In genomic region chr2:84854835-84855234, GRCh38 we compare ENCODE assay signal across 22 cellular contexts. TPM values are rescaled to one million over a fixed set of nuclear protein-coding genes. Genes with fewer than 3 reads are reported as not detected.
DNase-seq lines count a peak whose midpoint lies in the region; ATAC-seq, FAIRE-seq and TF ChIP-seq lines count a peak whose summit lies in the region.
"Had no signal": no experiment of that assay in that cellular context is flagged by ENCODE, and none has a peak within 500 bp of the region (broad histone marks: within the 10 kb centered on the region; RNA-seq: fewer than 3 reads in every experiment).

No MANE protein-coding gene starts in this region.

- ATAC-seq in activated T-cell treated with anti-CD3 and anti-CD28 coated beads, Interleukin-2, amount 50 U/mL, for 72 hours (replicated peaks in 1 of 2) = no peak
- ATAC-seq in GM18505 (IDR thresholded peaks at IDR 0.05; ENCODE audit: unreplicated experiment) (no peak), Right ventricle myocardium inferior (no peak)
- ATAC-seq: left cardiac atrium had no signal

- H3K27ac Mint-ChIP-seq in activated CD4-positive, alpha-beta T cell treated with anti-CD3 and anti-CD28 coated beads, Interleukin-2, amount 10 ng/mL, durations not matched to agents 24 days and 14 days = peak overlapping the region; percentile 63
- peak overlapping the region in 7 of 8 donors; percentile 21 to 97 (median 47) for H3K27ac Mint-ChIP-seq in CD8-positive, alpha-beta memory T cell
- H3K27ac Mint-ChIP-seq in activated T-cell treated with anti-CD3 and anti-CD28 coated beads, Interleukin-2, amount 50 U/mL, for 72 hours = peak overlapping the region; percentile 82
- H3K27ac Mint-ChIP-seq: dendritic cell treated with granulocyte-macrophage colony-stimulating factor and Interleukin-4, amounts not matched to agents 40 ng/mL and 50 ng/mL, for 4 days had no signal

- WGBS in small intestine, 3 donors = 62 to 78% (median 71%) methylated on average over 4 of the region's 4 CpGs

- peaks cover 20% of the 10 kb centered on the region for H3K9me3 Mint-ChIP-seq in activated CD4-positive, alpha-beta T cell treated with anti-CD3 and anti-CD28 coated beads, Interleukin-2, amount 10 ng/mL, durations not matched to agents 24 days and 14 days
- H3K9me3 Mint-ChIP-seq in CD8-positive, alpha-beta memory T cell = peaks cover 2 to 6% (median 5%) of the 10 kb centered on the region in 5 donors
- H3K9me3 Mint-ChIP-seq in activated T-cell treated with anti-CD3 and anti-CD28 coated beads, Interleukin-2, amount 50 U/mL, for 72 hours = peaks cover 4 to 12% of the 10 kb centered on the region in 2 donors

- no peaks in the 10 kb centered on the region for H3K27me3 ChIP-seq in CD8-positive, alpha-beta memory T cell (ENCODE audit: insufficient read depth, low read length, poor library complexity, severe bottlenecking)
- H3K27me3 ChIP-seq in small intestine (ENCODE audit: control insufficient read depth in 2 of 2, insufficient read depth in 2 of 2, low read length in 2 of 2) = no peaks in the 10 kb centered on the region
- H3K27me3 ChIP-seq: BE2C, upper lobe of left lung had no signal

- H3K4me1 ChIP-seq in CD8-positive, alpha-beta memory T cell (ENCODE audit: insufficient read depth, low read length) = peaks cover 96% of the 10 kb centered on the region
- no peaks in the 10 kb centered on the region for H3K4me1 ChIP-seq in small intestine (ENCODE audit: control insufficient read depth in 2 of 2, insufficient read depth in 1 of 2, low read depth in 1 of 2, low read length in 1 of 2)
- H3K4me1 ChIP-seq: BE2C, upper lobe of left lung had no signal

- intact Hi-C loops in activated CD4-positive, alpha-beta T cell treated with anti-CD3 and anti-CD28 coated beads, Interleukin-2, amount 10 ng/mL, durations not matched to agents 24 days and 14 days (cut with micrococcal nuclease) = no loop called here
- intact Hi-C loops in Right ventricle myocardium inferior (cut with DNase I) = no loop called here

- no peaks in the 10 kb centered on the region for H3K9me3 ChIP-seq in CD8-positive, alpha-beta memory T cell (ENCODE audit: low read length)
- no peaks in the 10 kb centered on the region for H3K9me3 ChIP-seq in small intestine (ENCODE audit: control insufficient read depth, low read depth)
- H3K9me3 ChIP-seq: BE2C, upper lobe of left lung had no signal

- H3K4me3 ChIP-seq in CD8-positive, alpha-beta memory T cell (ENCODE audit: low read length) = peak overlapping the region; percentile 36
- H3K4me3 ChIP-seq in small intestine (ENCODE audit: low read depth in 1 of 2, low read length in 2 of 2) = no peak overlapping the region
- H3K4me3 ChIP-seq: GM23248, SK-N-MC, upper lobe of left lung had no signal

- H3K27me3 Mint-ChIP-seq in activated CD4-positive, alpha-beta T cell treated with anti-CD3 and anti-CD28 coated beads, Interleukin-2, amount 10 ng/mL, durations not matched to agents 24 days and 14 days = no peaks in the 10 kb centered on the region
- no peaks in the 10 kb centered on the region for H3K27me3 Mint-ChIP-seq in CD8-positive, alpha-beta memory T cell
- H3K27me3 Mint-ChIP-seq in activated T-cell treated with anti-CD3 and anti-CD28 coated beads, Interleukin-2, amount 50 U/mL, for 72 hours (ENCODE audit: low read depth) = no peaks in the 10 kb centered on the region

- peaks cover 84% of the 10 kb centered on the region for H3K4me1 Mint-ChIP-seq in activated CD4-positive, alpha-beta T cell treated with anti-CD3 and anti-CD28 coated beads, Interleukin-2, amount 10 ng/mL, durations not matched to agents 24 days and 14 days
- H3K4me1 Mint-ChIP-seq in CD8-positive, alpha-beta memory T cell = peaks cover 82 to 96% (median 95%) of the 10 kb centered on the region in 3 donors
- H3K4me1 Mint-ChIP-seq in activated T-cell treated with anti-CD3 and anti-CD28 coated beads, Interleukin-2, amount 50 U/mL, for 72 hours (ENCODE audit: low read depth) = peaks cover 86% of the 10 kb centered on the region

- FAIRE-seq in small intestine (lab: Jason Lieb, UNC) = no peak
- FAIRE-seq: endothelial cell of umbilical vein had no signal

- no peaks in the 10 kb centered on the region for H3K36me3 ChIP-seq in CD8-positive, alpha-beta memory T cell (ENCODE audit: insufficient read depth, low read length)
- H3K36me3 ChIP-seq in small intestine (ENCODE audit: control insufficient read depth in 2 of 2, insufficient read depth in 2 of 2, low read length in 2 of 2) = no peaks in the 10 kb centered on the region
- H3K36me3 ChIP-seq: BE2C, upper lobe of left lung had no signal

- CTCF ChIA-PET in CD8-positive, alpha-beta memory T cell (lab: Charles Lee) = interaction anchor here (1.0 to 2.0 kb wide), 2 partner anchors 8 to 71 kb away, joined by 3 to 7 read pairs; no protein-coding TSS in a partner anchor

- H3K4me3 Mint-ChIP-seq in activated CD4-positive, alpha-beta T cell treated with anti-CD3 and anti-CD28 coated beads, Interleukin-2, amount 10 ng/mL, durations not matched to agents 24 days and 14 days = peak overlapping the region; percentile 61
- H3K4me3 Mint-ChIP-seq in CD8-positive, alpha-beta memory T cell = peak overlapping the region in 5 of 7 donors; percentile 3 to 53 (median 33)
- peak overlapping the region; percentile 72 to 82 for H3K4me3 Mint-ChIP-seq in activated T-cell treated with anti-CD3 and anti-CD28 coated beads, Interleukin-2, amount 50 U/mL, for 72 hours
- H3K4me3 Mint-ChIP-seq: dendritic cell treated with granulocyte-macrophage colony-stimulating factor and Interleukin-4, amounts not matched to agents 40 ng/mL and 50 ng/mL, for 4 days had no signal

- no peak for TF ChIP-seq POLR2A in GM18505 (IDR thresholded peaks at IDR 0.05; ENCODE audit: borderline replicate concordance, extremely low read depth, insufficient read depth, insufficient read length)

- POLR2A ChIA-PET in CD8-positive, alpha-beta memory T cell (lab: Charles Lee) = no interaction called here

- no peak overlapping the region for H3K27ac ChIP-seq in CD8-positive, alpha-beta memory T cell (ENCODE audit: low read depth, low read length)
- H3K27ac ChIP-seq in small intestine (ENCODE audit: low read depth in 1 of 2, low read length in 1 of 2) = no peak overlapping the region
- H3K27ac ChIP-seq: GM23248, SK-N-MC, upper lobe of left lung had no signal

- H3K36me3 Mint-ChIP-seq in activated CD4-positive, alpha-beta T cell treated with anti-CD3 and anti-CD28 coated beads, Interleukin-2, amount 10 ng/mL, durations not matched to agents 24 days and 14 days (ENCODE audit: low read depth) = peaks cover 61% of the 10 kb centered on the region
- peaks cover 17 to 39% (median 28%) of the 10 kb centered on the region in 3 donors for H3K36me3 Mint-ChIP-seq in CD8-positive, alpha-beta memory T cell
- H3K36me3 Mint-ChIP-seq in activated T-cell treated with anti-CD3 and anti-CD28 coated beads, Interleukin-2, amount 50 U/mL, for 72 hours (ENCODE audit: insufficient read depth in 2 of 2) = peaks cover 18 to 37% of the 10 kb centered on the region in 2 donors

- DNase-seq in activated CD4-positive, alpha-beta T cell treated with anti-CD3 and anti-CD28 coated beads, Interleukin-2, amount 10 ng/mL, durations not matched to agents 24 days and 14 days = no peak
- no peak for DNase-seq in activated CD4-positive, alpha-beta T cell treated with anti-CD3 and anti-CD28 coated beads for 1 hour
- DNase-seq in CD8-positive, alpha-beta memory T cell = no peak
- DNase-seq in activated T-cell treated with anti-CD3 and anti-CD28 coated beads, Interleukin-2, amount 50 U/mL, for 72 hours = no peak
- DNase-seq in islet precursor cell (peak; percentile 24), Right ventricle myocardium inferior (ENCODE audit: missing footprints) (no peak), small intestine (no peak)
- DNase-seq: activated CD4-positive, CD25-positive, alpha-beta regulatory T cell; BE2C; EL; GM23248; Karpas-422; left cardiac atrium; mesenchymal stem cell; NCI-H187; NCI-H69; retina; upper lobe of left lung had no signal

RNA-seq across cellular contexts. Expression of gene TRABD2A, which starts 26.0 kb away (rescaled TPM):
- 56.3 and 59.6 TPM in 2 replicates for total RNA-seq in activated CD4-positive, alpha-beta T cell treated with anti-CD3 and anti-CD28 coated beads, Interleukin-2, amount 10 ng/mL, durations not matched to agents 24 days and 14 days
- 10 to 100 TPM; 20.3 to 20.8 TPM for total RNA-seq in CD8-positive, alpha-beta memory T cell
- polyA plus RNA-seq in CD8-positive, alpha-beta memory T cell = 36.6 TPM
- total RNA-seq in activated T-cell treated with anti-CD3 and anti-CD28 coated beads, Interleukin-2, amount 50 U/mL, for 72 hours = 10 to 100 TPM; 35.1 to 39.4 TPM
- 0.73 TPM for total RNA-seq in Right ventricle myocardium inferior
- polyA plus RNA-seq in small intestine = 10 to 100 TPM in 1 of 3 donors, 1 to 10 TPM in 2; 2.0 to 25.6 (median 2.7) TPM

RNA-seq across cellular contexts. Expression of gene TMSB10, which starts 50.6 kb away (rescaled TPM):
- 2,196 and 2,218 TPM in 2 replicates for total RNA-seq in activated CD4-positive, alpha-beta T cell treated with anti-CD3 and anti-CD28 coated beads, Interleukin-2, amount 10 ng/mL, durations not matched to agents 24 days and 14 days
- total RNA-seq in CD8-positive, alpha-beta memory T cell = 1,000 to 10,000 TPM; 1,121 to 1,125 TPM
- 4,836 TPM for polyA plus RNA-seq in CD8-positive, alpha-beta memory T cell
- total RNA-seq in activated T-cell treated with anti-CD3 and anti-CD28 coated beads, Interleukin-2, amount 50 U/mL, for 72 hours = 1,000 to 10,000 TPM in 1 of 2 donors, 100 to 1,000 TPM in 1; 884 to 1,078 TPM
- total RNA-seq in Right ventricle myocardium inferior = 571 TPM
- 1,000 to 10,000 TPM; 2,319 to 3,566 (median 2,983) TPM for polyA plus RNA-seq in small intestine

Comparison
In these comparisons a context has a peak if more than half of its experiments do, and no peak if none do; other contexts are left out.
1. RNA of gene TRABD2A, which starts 26.0 kb away (total RNA-seq): 56.3 to 59.6 TPM in activated CD4-positive, alpha-beta T cell treated with anti-CD3 and anti-CD28 coated beads, Interleukin-2, amount 10 ng/mL, durations not matched to agents 24 days and 14 days, 35.1 to 39.4 TPM in activated T-cell treated with anti-CD3 and anti-CD28 coated beads, Interleukin-2, amount 50 U/mL, for 72 hours and 20.3 to 20.8 TPM in CD8-positive, alpha-beta memory T cell; 0.73 TPM in Right ventricle myocardium inferior (single experiment); every median in the first group is over 10 times any median in the second.
2. Peak in every context shown above with its lines, with median percentiles within 50 percentile points of each other: H3K27ac Mint-ChIP-seq and H3K4me3 Mint-ChIP-seq.